In the genomic region with DNA sequence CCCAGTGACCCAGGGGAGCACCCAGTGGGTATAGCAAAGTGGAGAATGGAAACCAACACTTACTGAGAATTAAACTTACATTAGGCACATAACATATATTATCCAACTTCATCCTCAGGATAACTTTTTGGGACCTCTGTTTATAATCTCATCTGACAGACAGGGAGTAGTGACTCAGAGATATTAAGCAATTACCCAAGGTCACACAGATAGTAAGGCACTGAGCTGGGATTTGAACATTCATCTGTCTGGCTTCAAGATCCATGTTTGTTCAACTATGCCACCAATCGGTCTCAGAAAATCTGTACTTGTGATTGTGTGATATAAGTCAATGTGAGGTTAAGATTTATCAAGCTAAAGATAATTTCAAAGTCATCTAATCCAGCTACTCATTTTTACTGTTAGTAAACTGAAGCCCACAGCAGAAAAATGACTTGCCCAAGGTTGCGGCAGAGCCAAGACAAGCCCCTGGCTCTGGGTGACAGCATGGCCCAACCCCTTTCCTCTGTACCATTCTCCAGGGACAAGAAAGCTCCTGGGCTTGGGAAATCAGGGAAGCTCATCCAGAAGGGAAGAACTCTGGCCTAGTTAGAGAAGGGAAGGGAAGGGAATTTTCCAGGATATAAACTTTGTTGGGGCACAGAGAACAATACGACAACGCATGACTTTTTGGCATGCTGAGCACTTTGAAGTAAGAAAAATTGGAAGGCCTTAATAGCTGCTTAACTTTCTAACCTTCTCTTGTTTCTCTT, we compare ENCODE assay signal across 23 cellular contexts.
A peak's percentile ranks its signal among the peaks of the same experiment; 100 is the strongest.
DNase-seq lines count a peak whose midpoint lies in the region; ATAC-seq and TF ChIP-seq lines count a peak whose summit lies in the region.
"Had no signal": no experiment of that assay in that cellular context is flagged by ENCODE, and none has a peak within 500 bp of the region (broad histone marks: within the 10 kb centered on the region; RNA-seq: fewer than 3 reads in every experiment).

No MANE protein-coding gene starts in this region.

- peaks cover 3% of the 10 kb centered on the region; the same call in 1 of the 2 replicates for H3K9me2 ChIP-seq in GM23338 (ENCODE audit: insufficient read depth)

- H2AFZ ChIP-seq in mesenchymal stem cell (ENCODE audit: low read depth, low read length) = no peak overlapping the region
- H2AFZ ChIP-seq in GM23338 = no peak overlapping the region

- H3K27ac Mint-ChIP-seq in GM23338 = no peak overlapping the region
- H3K27ac Mint-ChIP-seq: activated naive CD8-positive, alpha-beta T cell; brain; CD8-positive, alpha-beta memory T cell; stimulated activated naive B cell treated with anti-CD40 and anti-IgM and Interleukin-4, amounts not matched to agents 10 μg/mL and 1 μg/mL and 100 μg/mL, for 72 hours had no signal

- TF ChIP-seq CTCF in GM23338 (conservative IDR thresholded peaks at IDR 0.05; ENCODE audit: low read depth in 2 of 2) (no peak), BE2C (IDR thresholded peaks at IDR 0.05; ENCODE audit: low read depth, low read length) (no peak)

- H3K9me3 Mint-ChIP-seq in GM23338 = peaks cover 4% of the 10 kb centered on the region

- H3K79me2 ChIP-seq in GM23338 (replicated peaks; ENCODE audit: insufficient read depth) = no peaks in the 10 kb centered on the region

- no peak overlapping the region for H2BK5ac ChIP-seq in mesenchymal stem cell (ENCODE audit: low read depth, low read length, poor library complexity, severe bottlenecking)

- peaks cover 16% of the 10 kb centered on the region for H3K4me1 Mint-ChIP-seq in GM23338

- H2BK120ac ChIP-seq in mesenchymal stem cell (ENCODE audit: low read depth, low read length) = no peak overlapping the region

- no peak overlapping the region for H3K27ac ChIP-seq in mesenchymal stem cell (ENCODE audit: low read length, poor library complexity, severe bottlenecking)
- no peak overlapping the region for H3K27ac ChIP-seq in GM23338 (ENCODE audit: low read depth)
- H3K27ac ChIP-seq: dorsolateral prefrontal cortex, thyroid gland had no signal

- no peak overlapping the region for H2BK15ac ChIP-seq in mesenchymal stem cell (ENCODE audit: low read depth, poor library complexity, severe bottlenecking)

- H3K36me3 Mint-ChIP-seq in GM23338 (ENCODE audit: low read depth) = peaks cover 4% of the 10 kb centered on the region; the same call in 1 of the 3 replicates
- H3K36me3 Mint-ChIP-seq: activated naive CD8-positive, alpha-beta T cell; brain had no signal

- H3K4me2 ChIP-seq in mesenchymal stem cell (ENCODE audit: low read length, poor library complexity, severe bottlenecking) = no peak overlapping the region
- no peak overlapping the region for H3K4me2 ChIP-seq in GM23338

- ATAC-seq in GM23338 = no peak
- no peak for ATAC-seq in GM18870 (IDR thresholded peaks at IDR 0.05; ENCODE audit: unreplicated experiment)
- ATAC-seq: stimulated activated naive B cell treated with anti-CD40 and anti-IgM and Interleukin-4, amounts not matched to agents 10 μg/mL and 1 μg/mL and 100 μg/mL, for 72 hours had no signal

- no peak overlapping the region for H3K18ac ChIP-seq in mesenchymal stem cell (ENCODE audit: low read depth in 1 of 2, low read length in 2 of 2)

- H3K9ac ChIP-seq in adipocyte (ENCODE audit: low read length) = peak overlapping the region; percentile 63
- no peak overlapping the region for H3K9ac ChIP-seq in mesenchymal stem cell (ENCODE audit: low read length)

- DNase-seq in EH (ENCODE audit: low read depth) (peak; percentile 49), adipocyte (ENCODE audit: low read depth) (peak; percentile 39), fibroblast of peridontal ligament (ENCODE audit: extremely low read depth) (peak; percentile 51), mesenchymal stem cell (peak; percentile 69), GM23338 (ENCODE audit: low spot score) (no peak), hepatic stellate cell (ENCODE audit: low spot score) (no peak), BE2C (no peak)
- DNase-seq: activated CD4-positive, alpha-beta T cell treated with anti-CD3 and anti-CD28 coated beads for 1 hour; CD8-positive, alpha-beta memory T cell; DMS79 treated with DMSO at 0.1 percent for 48 hours; dorsolateral prefrontal cortex; esophagus squamous epithelium; kidney glomerular epithelial cell; NCI-H1092; NCI-H2081; NCI-H446 treated with DMSO at 0.1 percent for 48 hours; NK-92 treated with Interleukin-12 subunit alpha and Interleukin-12 subunit beta, amount 100 ng/mL, for 24 hours; retina; stimulated activated naive B cell treated with anti-CD40 and anti-IgM and Interleukin-4, amounts not matched to agents 10 μg/mL and 1 μg/mL and 100 μg/mL, for 72 hours; thyroid gland had no signal

- no peaks in the 10 kb centered on the region for H3K79me1 ChIP-seq in mesenchymal stem cell (replicated peaks; ENCODE audit: low read length, poor library complexity, severe bottlenecking)

- H4K91ac ChIP-seq in mesenchymal stem cell (ENCODE audit: low read length) = no peak overlapping the region

- H3F3A ChIP-seq in GM23338 (replicated peaks; ENCODE audit: low read depth) = no peaks in the 10 kb centered on the region; the same call in 1 of the 2 replicates

- no peak overlapping the region for H3K23ac ChIP-seq in mesenchymal stem cell (ENCODE audit: low read length in 2 of 2)

- H3K27me3 Mint-ChIP-seq in GM23338 (ENCODE audit: insufficient read depth, low read depth, poor library complexity) = peaks cover 10% of the 10 kb centered on the region

- 93% methylated on average over 3 of the region's 4 CpGs for WGBS in mesenchymal stem cell

- no peak overlapping the region for H3K14ac ChIP-seq in mesenchymal stem cell (ENCODE audit: low read length in 2 of 2)

- H3K36me3 ChIP-seq in adipocyte (ENCODE audit: control insufficient read depth, insufficient read depth, low read length, severe bottlenecking) (no peaks in the 10 kb centered on the region), mesenchymal stem cell (ENCODE audit: control insufficient read depth in 1 of 2, insufficient read depth in 2 of 2, low read depth in 1 of 2, low read length in 2 of 2) (peaks cover 0 to 2% of the 10 kb centered on the region in 2 experiments), GM23338 (ENCODE audit: insufficient read depth) (no peaks in the 10 kb centered on the region), BE2C (no peaks in the 10 kb centered on the region)
- H3K36me3 ChIP-seq: esophagus squamous epithelium, thyroid gland had no signal

- H3K27me3 ChIP-seq in adipocyte (replicated peaks; ENCODE audit: control insufficient read depth, insufficient read depth, low read length) = no peaks in the 10 kb centered on the region
- no peaks in the 10 kb centered on the region for H3K27me3 ChIP-seq in mesenchymal stem cell (ENCODE audit: control insufficient read depth in 1 of 2, insufficient read depth in 1 of 2, low read length in 2 of 2)
- no peaks in the 10 kb centered on the region for H3K27me3 ChIP-seq in GM23338 (ENCODE audit: insufficient read depth)
- no peaks in the 10 kb centered on the region for H3K27me3 ChIP-seq in BE2C
- H3K27me3 ChIP-seq: esophagus squamous epithelium, thyroid gland had no signal

- no peaks in the 10 kb centered on the region for H4K20me1 ChIP-seq in GM23338 (replicated peaks; ENCODE audit: insufficient read depth)

- H3K9me3 ChIP-seq in adipocyte (ENCODE audit: control insufficient read depth, low read length) (peaks cover 7% of the 10 kb centered on the region), mesenchymal stem cell (ENCODE audit: control insufficient read depth, low read length) (peaks cover 6% of the 10 kb centered on the region), BE2C (peaks cover 4% of the 10 kb centered on the region; the same call in 1 of the 2 replicates)
- H3K9me3 ChIP-seq: thyroid gland had no signal

- H4K8ac ChIP-seq in mesenchymal stem cell (ENCODE audit: low read length) = no peak overlapping the region

- no peak overlapping the region for H3K4me3 Mint-ChIP-seq in GM23338
- H3K4me3 Mint-ChIP-seq: activated naive CD8-positive, alpha-beta T cell; brain; CD8-positive, alpha-beta memory T cell; stimulated activated naive B cell treated with anti-CD40 and anti-IgM and Interleukin-4, amounts not matched to agents 10 μg/mL and 1 μg/mL and 100 μg/mL, for 72 hours had no signal

- no peak overlapping the region for H2BK12ac ChIP-seq in mesenchymal stem cell (ENCODE audit: low read length in 2 of 2)

- H3K4ac ChIP-seq in mesenchymal stem cell (ENCODE audit: low read depth in 1 of 2, low read length in 2 of 2) = no peak overlapping the region

- no peak overlapping the region for H2AK5ac ChIP-seq in mesenchymal stem cell (ENCODE audit: low read length, severe bottlenecking)

- peaks cover 33% of the 10 kb centered on the region for H3K4me1 ChIP-seq in adipocyte (ENCODE audit: control insufficient read depth, insufficient read depth, low read length)
- peaks cover 12% of the 10 kb centered on the region for H3K4me1 ChIP-seq in mesenchymal stem cell (ENCODE audit: control insufficient read depth, insufficient read depth, low read depth, low read length)
- peaks cover 19% of the 10 kb centered on the region; the same call in 1 of the 2 replicates for H3K4me1 ChIP-seq in GM23338 (ENCODE audit: insufficient read depth)
- no peaks in the 10 kb centered on the region for H3K4me1 ChIP-seq in BE2C

- peak overlapping the region; percentile 6 for H3K4me3 ChIP-seq in adipocyte (ENCODE audit: low read length)
- no peak overlapping the region for H3K4me3 ChIP-seq in mesenchymal stem cell (ENCODE audit: insufficient read depth in 1 of 2, low read depth in 1 of 2, low read length in 2 of 2)
- H3K4me3 ChIP-seq in GM23338 = no peak overlapping the region
- H3K4me3 ChIP-seq in BE2C (ENCODE audit: low read depth, low read length) = no peak overlapping the region
- H3K4me3 ChIP-seq: dorsolateral prefrontal cortex, esophagus squamous epithelium, thyroid gland had no signal

TF ChIP-seq in GM23338, 12 proteins besides CTCF, POLR2A, EP300 and RAD21 (continues in another document):
- TF ChIP-seq ZNF331 (CRISPR knock-in tag; IDR thresholded peaks at IDR 0.05; ENCODE audit: low read depth) (no peak), EZH2 (IDR thresholded peaks at IDR 0.05; ENCODE audit: low read depth, unreplicated experiment) (no peak), POLR2AphosphoS5 (IDR thresholded peaks at IDR 0.05; ENCODE audit: low read depth) (no peak)
- TF ChIP-seq, protein P1, sequence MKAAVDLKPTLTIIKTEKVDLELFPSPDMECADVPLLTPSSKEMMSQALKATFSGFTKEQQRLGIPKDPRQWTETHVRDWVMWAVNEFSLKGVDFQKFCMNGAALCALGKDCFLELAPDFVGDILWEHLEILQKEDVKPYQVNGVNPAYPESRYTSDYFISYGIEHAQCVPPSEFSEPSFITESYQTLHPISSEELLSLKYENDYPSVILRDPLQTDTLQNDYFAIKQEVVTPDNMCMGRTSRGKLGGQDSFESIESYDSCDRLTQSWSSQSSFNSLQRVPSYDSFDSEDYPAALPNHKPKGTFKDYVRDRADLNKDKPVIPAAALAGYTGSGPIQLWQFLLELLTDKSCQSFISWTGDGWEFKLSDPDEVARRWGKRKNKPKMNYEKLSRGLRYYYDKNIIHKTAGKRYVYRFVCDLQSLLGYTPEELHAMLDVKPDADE (IDR thresholded peaks at IDR 0.05) = no peak

Comparison
In these comparisons a context has a peak if more than half of its experiments do, and no peak if none do; other contexts are left out.
1. DNase-seq: peak in EH (single experiment), adipocyte (single experiment), fibroblast of peridontal ligament (single experiment) and mesenchymal stem cell (single experiment); none in GM23338 (single experiment), hepatic stellate cell (single experiment) and BE2C (single experiment).